ENCODE assay signal across 32 cellular contexts in genomic region chr19:8025321-8025720, GRCh38. TPM values are rescaled to one million over a fixed set of nuclear protein-coding genes. Genes with fewer than 3 reads are reported as not detected.
"Had no signal": no experiment of that assay in that cellular context is flagged by ENCODE, and none has a peak within 500 bp of the region (broad histone marks: within the 10 kb centered on the region; RNA-seq: fewer than 3 reads in every experiment).

No MANE protein-coding gene starts in this region.

- H3K4me3 ChIP-seq: left ventricle myocardium inferior, lung, mucosa of descending colon, ovary, right atrium auricular region, right lobe of liver, stomach, testis, thyroid gland, transverse colon, upper lobe of left lung, vagina had no signal

- H3K36me3 ChIP-seq: left ventricle myocardium inferior, ovary, right atrium auricular region, right lobe of liver, stomach, thyroid gland, transverse colon, upper lobe of left lung, vagina had no signal

- DNase-seq: islet precursor cell; left ventricle myocardium inferior; midbrain; mucosa of descending colon; naive thymus-derived CD4-positive, alpha-beta T cell; nucleus accumbens; ovary; right lobe of liver; stimulated activated CD4-positive, alpha-beta T cell treated with anti-CD3 and anti-CD28 coated beads, Interleukin-12 subunit alpha, Interleukin-12 subunit beta, amount 100 ng/mL, for 4 hours; stimulated activated CD4-positive, alpha-beta T cell treated with anti-CD3 and anti-CD28 coated beads, Interleukin-15, amount 100 ng/mL, for 24 hours; stimulated activated CD4-positive, alpha-beta T cell treated with anti-CD3 and anti-CD28 coated beads, Interleukin-2, amount 100 ng/mL, for 24 hours; stimulated activated CD4-positive, alpha-beta T cell treated with anti-CD3 and anti-CD28 coated beads, Interleukin-4, amount 100 ng/mL, for 1 hour; stimulated activated naive B cell treated with anti-CD40 and anti-IgM and Interleukin-4, amounts not matched to agents 10 μg/mL and 1 μg/mL and 100 μg/mL, for 72 hours; stimulated activated naive CD8-positive, alpha-beta T cell treated with anti-CD3 and anti-CD28 coated beads, Interleukin-15, Interleukin-2, amounts not matched to agents 100 U/mL and 50 U/mL, for 24 hours; stomach; testis; thyroid gland; transverse colon; upper lobe of left lung had no signal

- H3K36me3 Mint-ChIP-seq: naive thymus-derived CD4-positive, alpha-beta T cell; natural killer cell treated with Interleukin-12 subunit alpha and Interleukin-12 subunit beta and Interleukin-15 and Interleukin-18, amount 100 ng/mL, for 72 hours; stimulated activated naive B cell treated with anti-CD40 and anti-IgM and Interleukin-4, amounts not matched to agents 10 μg/mL and 1 μg/mL and 100 μg/mL, for 72 hours had no signal

- H3K4me1 Mint-ChIP-seq: naive thymus-derived CD4-positive, alpha-beta T cell; stimulated activated naive B cell treated with anti-CD40 and anti-IgM and Interleukin-4, amounts not matched to agents 10 μg/mL and 1 μg/mL and 100 μg/mL, for 72 hours had no signal

- ATAC-seq: mucosa of descending colon; naive thymus-derived CD4-positive, alpha-beta T cell; natural killer cell treated with Interleukin-12 subunit alpha and Interleukin-12 subunit beta and Interleukin-15 and Interleukin-18, amount 100 ng/mL, for 72 hours; right lobe of liver; stimulated activated naive B cell treated with anti-CD40 and anti-IgM and Interleukin-4, amounts not matched to agents 10 μg/mL and 1 μg/mL and 100 μg/mL, for 72 hours; stimulated activated naive CD8-positive, alpha-beta T cell treated with anti-CD3 and anti-CD28 coated beads, Interleukin-15, Interleukin-2, amounts not matched to agents 100 U/mL and 50 U/mL, for 24 hours had no signal

- H3K4me1 ChIP-seq: left ventricle myocardium inferior, right atrium auricular region, stomach, thyroid gland, transverse colon, vagina had no signal

- H3K4me3 Mint-ChIP-seq: naive thymus-derived CD4-positive, alpha-beta T cell; natural killer cell treated with Interleukin-12 subunit alpha and Interleukin-12 subunit beta and Interleukin-15 and Interleukin-18, amount 100 ng/mL, for 72 hours; neural crest cell; stimulated activated naive B cell treated with anti-CD40 and anti-IgM and Interleukin-4, amounts not matched to agents 10 μg/mL and 1 μg/mL and 100 μg/mL, for 72 hours had no signal

- H3K27me3 ChIP-seq: ovary, right atrium auricular region, right lobe of liver, testis, thyroid gland, transverse colon, upper lobe of left lung, vagina had no signal

- H3K27me3 Mint-ChIP-seq: naive thymus-derived CD4-positive, alpha-beta T cell; natural killer cell treated with Interleukin-12 subunit alpha and Interleukin-12 subunit beta and Interleukin-15 and Interleukin-18, amount 100 ng/mL, for 72 hours; progenitor cell of endocrine pancreas; stimulated activated naive B cell treated with anti-CD40 and anti-IgM and Interleukin-4, amounts not matched to agents 10 μg/mL and 1 μg/mL and 100 μg/mL, for 72 hours had no signal

- H3K9me3 Mint-ChIP-seq: naive thymus-derived CD4-positive, alpha-beta T cell; natural killer cell treated with Interleukin-12 subunit alpha and Interleukin-12 subunit beta and Interleukin-15 and Interleukin-18, amount 100 ng/mL, for 72 hours; neural crest cell; stimulated activated naive B cell treated with anti-CD40 and anti-IgM and Interleukin-4, amounts not matched to agents 10 μg/mL and 1 μg/mL and 100 μg/mL, for 72 hours had no signal

- H3K27ac ChIP-seq: left ventricle myocardium inferior, ovary, right atrium auricular region, right lobe of liver, stomach, testis, thyroid gland, transverse colon, upper lobe of left lung, vagina had no signal

- H3K9me3 ChIP-seq: left ventricle myocardium inferior, mucosa of descending colon, ovary, right atrium auricular region, right lobe of liver, stomach, testis, thyroid gland, transverse colon, upper lobe of left lung, vagina had no signal

- H3K27ac Mint-ChIP-seq: naive thymus-derived CD4-positive, alpha-beta T cell; natural killer cell treated with Interleukin-12 subunit alpha and Interleukin-12 subunit beta and Interleukin-15 and Interleukin-18, amount 100 ng/mL, for 72 hours; progenitor cell of endocrine pancreas; stimulated activated naive B cell treated with anti-CD40 and anti-IgM and Interleukin-4, amounts not matched to agents 10 μg/mL and 1 μg/mL and 100 μg/mL, for 72 hours had no signal

RNA-seq across cellular contexts. Expression of gene CCL25, which starts 27.2 kb away (rescaled TPM):
- total RNA-seq: kidney epithelial cell, left ventricle myocardium inferior, lung, mesenteric fat pad, mucosa of descending colon, myocyte, neural crest cell, ovary, progenitor cell of endocrine pancreas, pulmonary artery endothelial cell, renal cortical epithelial cell, right atrium auricular region, skeletal muscle tissue, thyroid gland, transverse colon, upper lobe of left lung, urinary bladder, vagina had no signal
- polyA plus RNA-seq: lung; naive thymus-derived CD4-positive, alpha-beta T cell; ovary; stomach; urinary bladder had no signal
